31 cellular contexts compared by ENCODE assay signal in the genomic region with DNA sequence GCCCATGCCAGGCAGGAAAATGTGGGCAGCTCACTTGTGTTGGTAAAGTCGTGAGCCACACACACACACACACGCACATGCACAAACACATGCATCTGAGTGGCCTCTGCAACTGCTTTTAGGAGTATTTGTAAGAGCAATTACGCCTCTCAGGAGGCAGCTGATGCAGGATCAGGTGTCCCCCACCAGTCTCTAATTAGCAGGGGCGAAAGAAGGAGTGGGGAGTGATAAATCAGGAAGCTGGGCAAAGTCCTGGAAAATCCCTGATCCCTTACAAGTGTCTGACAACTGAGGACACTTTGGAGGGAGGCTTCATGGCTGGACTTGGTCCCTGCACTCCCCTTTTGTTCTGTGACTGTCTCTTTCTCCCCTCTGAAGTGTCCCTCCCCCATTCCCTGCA.
"Had no signal": no experiment of that assay in that cellular context is flagged by ENCODE, and none has a peak within 500 bp of the region (broad histone marks: within the 10 kb centered on the region; RNA-seq: fewer than 3 reads in every experiment).

No MANE protein-coding gene starts in this region.

- H3K79me2 ChIP-seq: parathyroid adenoma had no signal

- H3K36me3 ChIP-seq: brain microvascular endothelial cell, esophagus squamous epithelium, left ventricle myocardium inferior, neural progenitor cell, right atrium auricular region, thyroid gland had no signal

- H3K4me2 ChIP-seq: neural progenitor cell, smooth muscle cell had no signal

- H3K9me3 ChIP-seq: esophagus squamous epithelium, left ventricle myocardium inferior, psoas muscle, right atrium auricular region, thyroid gland had no signal

- H3K27me3 ChIP-seq: brain microvascular endothelial cell, esophagus squamous epithelium, neural progenitor cell, right atrium auricular region, thyroid gland had no signal

- ATAC-seq: activated CD8-positive, alpha-beta T cell treated with anti-CD3 and anti-CD28 coated beads for 36 hours; activated T-cell treated with anti-CD3 and anti-CD28 coated beads, Interleukin-2, amount 50 U/mL, for 4 hours; activated T-helper 17 cell treated with anti-CD3 and anti-CD28 coated beads, Interleukin-2, amount 50 U/mL, for 72 hours; natural killer cell; psoas muscle; stimulated activated memory B cell treated with anti-CD40 and anti-IgM and Interleukin-4, amounts not matched to agents 10 μg/mL and 1 μg/mL and 100 μg/mL, for 72 hours; stimulated activated naive CD8-positive, alpha-beta T cell treated with anti-CD3 and anti-CD28 coated beads, Interleukin-15, amount 100 ng/mL, for 72 hours had no signal

- H2AFZ ChIP-seq: neural progenitor cell, parathyroid adenoma had no signal

- H3K9ac ChIP-seq: neural progenitor cell, parathyroid adenoma had no signal

- H3K27ac ChIP-seq: brain microvascular endothelial cell, left ventricle myocardium inferior, neural progenitor cell, parathyroid adenoma, psoas muscle, right atrium auricular region, thyroid gland had no signal

- H3K4me1 ChIP-seq: left ventricle myocardium inferior, neural progenitor cell, parathyroid adenoma, psoas muscle, right atrium auricular region, thyroid gland had no signal

- DNase-seq: activated CD4-positive, alpha-beta T cell treated with anti-CD3 and anti-CD28 coated beads, Interleukin-2, amount 50 U/mL, for 1 hour; activated CD4-positive, CD25-positive, alpha-beta regulatory T cell treated with anti-CD3 and anti-CD28 coated beads, Interleukin-2, amount 50 U/mL, for 72 hours; activated CD8-positive, alpha-beta T cell treated with anti-CD3 and anti-CD28 coated beads for 36 hours; activated gamma-delta T cell treated with Interleukin-2 at 50 U/mL for 16 hours; activated naive CD4-positive, alpha-beta T cell treated with anti-CD3 and anti-CD28 coated beads, Interleukin-2, amount 50 U/mL, for 16 hours; activated T-cell treated with anti-CD3 and anti-CD28 coated beads, Interleukin-2, amount 50 U/mL, for 4 hours; amniotic stem cell; brain microvascular endothelial cell; caudate nucleus; esophagus squamous epithelium; foreskin melanocyte; kidney glomerular epithelial cell; left ventricle myocardium inferior; mesendoderm; natural killer cell; occipital lobe; psoas muscle; stimulated activated CD4-positive, alpha-beta T cell treated with anti-CD3 and anti-CD28 coated beads, Interleukin-1b, Interleukin-23, amount 100 ng/mL, for 48 hours; stimulated activated CD4-positive, alpha-beta T cell treated with anti-CD3 and anti-CD28 coated beads, Interleukin-4, amount 100 ng/mL, for 4 hours; stimulated activated CD8-positive, alpha-beta memory T cell treated with anti-CD3 and anti-CD28 coated beads, Interleukin-4, amount 100 ng/mL, for 48 hours; stimulated activated naive CD8-positive, alpha-beta T cell treated with anti-CD3 and anti-CD28 coated beads, Interleukin-15, amount 100 ng/mL, for 72 hours; substantia nigra; T1000; thyroid gland had no signal

- H3K4me3 ChIP-seq: esophagus squamous epithelium, left ventricle myocardium inferior, lung, neural progenitor cell, psoas muscle, right atrium auricular region, smooth muscle cell, thyroid gland had no signal
